8 cellular contexts compared by ENCODE assay signal in the genomic region with DNA sequence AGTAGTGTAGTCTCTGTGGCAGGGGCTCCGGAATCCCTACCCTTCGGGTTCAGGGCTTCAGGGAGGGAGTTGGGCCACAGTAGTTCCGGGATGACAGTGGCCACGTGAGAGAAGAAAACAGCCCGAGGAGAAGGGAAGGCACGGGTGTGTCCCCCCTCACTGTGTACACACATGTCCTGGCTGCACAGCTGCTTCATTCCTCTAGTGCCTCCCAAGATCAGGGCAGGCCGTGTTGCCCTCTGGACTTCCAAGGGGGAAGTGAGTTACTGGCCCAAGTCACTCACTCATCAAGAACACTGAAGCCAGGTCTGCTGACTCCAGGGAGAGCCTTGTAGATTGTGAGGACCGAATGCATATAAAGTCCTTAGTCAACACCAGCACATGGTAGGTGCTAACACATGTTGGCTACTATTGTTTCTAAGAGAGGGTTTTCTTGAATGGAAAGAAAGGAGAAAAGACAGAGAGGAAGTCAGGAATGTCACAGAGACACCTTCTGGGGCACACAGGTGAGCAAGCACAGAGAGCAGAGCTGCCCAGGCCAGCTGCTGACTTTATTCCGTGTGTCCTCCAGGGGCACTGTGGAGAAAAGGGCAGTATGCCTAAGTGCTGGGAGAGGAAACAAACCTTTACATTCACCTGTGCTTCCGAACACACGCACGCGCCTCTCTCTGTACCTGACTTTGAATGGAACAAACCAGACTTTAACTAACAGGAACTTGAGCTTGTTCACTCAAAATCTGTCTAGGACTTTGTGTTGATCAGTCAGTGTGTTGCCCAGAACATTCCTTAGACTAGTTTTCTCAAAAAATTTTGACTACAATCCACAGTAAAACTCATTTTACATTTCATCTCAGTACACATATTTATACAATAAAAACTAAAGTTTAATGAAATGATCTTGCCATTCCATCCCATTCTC. TPM values are rescaled to one million over a fixed set of nuclear protein-coding genes. Genes with fewer than 3 reads are reported as not detected.
DNase-seq lines count a peak whose midpoint lies in the region; ATAC-seq and TF ChIP-seq lines count a peak whose summit lies in the region.

No MANE protein-coding gene starts in this region.

- H3K4me3 Mint-ChIP-seq in CD4-positive, CD25-positive, alpha-beta regulatory T cell, result no peak overlapping the region
- H3K4me3 Mint-ChIP-seq in memory B cell, result no peak overlapping the region

- H3K27ac ChIP-seq in CD4-positive, CD25-positive, alpha-beta regulatory T cell (ENCODE audit: insufficient read depth, low read length, poor library complexity, severe bottlenecking), result no peak overlapping the region
- H3K27ac ChIP-seq in mammary epithelial cell (ENCODE audit: insufficient read depth, low read depth, low read length) (no peak overlapping the region), esophagus muscularis mucosa (replicated peaks in 1 of 4) (no peak overlapping the region)

- no peak overlapping the region for H3K9ac ChIP-seq in mammary epithelial cell (ENCODE audit: insufficient read depth, low read length)

- 82% methylated on average over 12 of the region's 13 CpGs for WGBS in mammary epithelial cell (ENCODE audit: low coverage, missing lambda C conversion rate)
- 79% methylated on average over 13 of the region's 13 CpGs for WGBS in esophagus muscularis mucosa

- intact Hi-C loops in mammary epithelial cell (cut with micrococcal nuclease) (loop anchor here (5.0 kb wide), 1 partner anchor 147 kb away; no protein-coding TSS in a partner anchor), esophagus muscularis mucosa (cut with DNase I) (no loop called here)

- H3K9me3 Mint-ChIP-seq in CD4-positive, CD25-positive, alpha-beta regulatory T cell, result no peaks in the 10 kb centered on the region
- H3K9me3 Mint-ChIP-seq in memory B cell, result no peaks in the 10 kb centered on the region

- no TSS peak for BruUV-seq in mammary epithelial cell (replicated peaks; lab: Mats Ljungman, UMichigan)

- H3K79me2 ChIP-seq in mammary epithelial cell (ENCODE audit: insufficient read depth, low read length), result no peaks in the 10 kb centered on the region

- dilution Hi-C loops in mammary epithelial cell (cut with HindIII; ENCODE audit: low sequenced_read_pairs), result no loop called here

- peaks cover 23% of the 10 kb centered on the region for H3K36me3 Mint-ChIP-seq in CD4-positive, CD25-positive, alpha-beta regulatory T cell
- peaks cover 4% of the 10 kb centered on the region for H3K36me3 Mint-ChIP-seq in memory B cell

- in situ Hi-C loops in mammary epithelial cell (cut with MboI; ENCODE audit: low sequenced_read_pairs in 2 of 2), result loop anchor here in 1 of 2 donors (25.0 kb wide), 1 partner anchor 892 kb away; no protein-coding TSS in a partner anchor

- no peak for TF ChIP-seq POLR2A in esophagus muscularis mucosa (IDR thresholded peaks at IDR 0.05; ENCODE audit: low read depth)

- no peaks in the 10 kb centered on the region for H3K36me3 ChIP-seq in CD4-positive, CD25-positive, alpha-beta regulatory T cell (ENCODE audit: control insufficient read depth, insufficient read depth, low read length)
- no peaks in the 10 kb centered on the region for H3K36me3 ChIP-seq in mammary epithelial cell (ENCODE audit: insufficient read depth, low read length)
- peaks cover 1 to 23% (median 6%) of the 10 kb centered on the region in 4 donors for H3K36me3 ChIP-seq in esophagus muscularis mucosa

- no peak overlapping the region for H2AFZ ChIP-seq in mammary epithelial cell (ENCODE audit: low read depth, low read length)

- no peaks in the 10 kb centered on the region for H4K20me1 ChIP-seq in mammary epithelial cell (ENCODE audit: insufficient read depth, low read length)

- TF ChIP-seq CTCF in LNCAP (IDR thresholded peaks at IDR 0.05) (peak; percentile 65), mammary epithelial cell (conservative IDR thresholded peaks at IDR 0.05 in 1 of 2, IDR thresholded peaks at IDR 0.05 in 1 of 2; ENCODE audit: extremely low read depth in 1 of 2, insufficient read depth in 1 of 2, low read depth in 1 of 2, low read length in 2 of 2) (peak; percentile 61 to 62), esophagus muscularis mucosa (IDR thresholded peaks at IDR 0.05) (no peak)

- ATAC-seq in CD4-positive, CD25-positive, alpha-beta regulatory T cell (ENCODE audit: low read depth in 2 of 2), result no peak
- ATAC-seq in memory B cell (ENCODE audit: low read depth) (no peak), GM21825 (IDR thresholded peaks at IDR 0.05; ENCODE audit: unreplicated experiment) (no peak)

- H3K4me3 ChIP-seq in CD4-positive, CD25-positive, alpha-beta regulatory T cell (ENCODE audit: low read depth, low read length), result no peak overlapping the region
- no peak overlapping the region for H3K4me3 ChIP-seq in mammary epithelial cell (replicated peaks in 1 of 3; ENCODE audit: insufficient read depth in 1 of 3, low read depth in 2 of 3, low read length in 3 of 3)
- no peak overlapping the region for H3K4me3 ChIP-seq in esophagus muscularis mucosa

- peak overlapping the region in 2 of 3 donors; percentile 13 to 80 for H3K27ac Mint-ChIP-seq in CD4-positive, CD25-positive, alpha-beta regulatory T cell
- H3K27ac Mint-ChIP-seq in memory B cell, result peak overlapping the region; percentile 51

- no peaks in the 10 kb centered on the region for H3K27me3 ChIP-seq in CD4-positive, CD25-positive, alpha-beta regulatory T cell (ENCODE audit: control insufficient read depth, insufficient read depth, low read length)
- no peaks in the 10 kb centered on the region for H3K27me3 ChIP-seq in mammary epithelial cell (ENCODE audit: insufficient read depth, low read length)
- H3K27me3 ChIP-seq in esophagus muscularis mucosa, result no peaks in the 10 kb centered on the region

- no peaks in the 10 kb centered on the region for H3K4me1 ChIP-seq in CD4-positive, CD25-positive, alpha-beta regulatory T cell (ENCODE audit: control insufficient read depth, insufficient read depth, low read length, poor library complexity, severe bottlenecking)
- H3K4me1 ChIP-seq in mammary epithelial cell (ENCODE audit: insufficient read depth, low read length), result peaks cover 5% of the 10 kb centered on the region
- H3K4me1 ChIP-seq in esophagus muscularis mucosa, result no peaks in the 10 kb centered on the region

- no peak for TF ChIP-seq EP300 in esophagus muscularis mucosa (IDR thresholded peaks at IDR 0.05)

- CTCF ChIA-PET in mammary epithelial cell (lab: Charles Lee; ENCODE audit: low non-redundant PET), result no interaction called here

- no peaks in the 10 kb centered on the region for H3K9me3 ChIP-seq in CD4-positive, CD25-positive, alpha-beta regulatory T cell (ENCODE audit: control insufficient read depth in 2 of 2, low read length in 2 of 2)
- H3K9me3 ChIP-seq in mammary epithelial cell (replicated peaks; ENCODE audit: insufficient read depth, low read length) (no peaks in the 10 kb centered on the region), esophagus muscularis mucosa (no peaks in the 10 kb centered on the region)

- no peaks in the 10 kb centered on the region for H3K4me1 Mint-ChIP-seq in CD4-positive, CD25-positive, alpha-beta regulatory T cell
- H3K4me1 Mint-ChIP-seq in memory B cell, result peaks cover 3% of the 10 kb centered on the region

- peak in 1 of 3 donors; percentile 10 for DNase-seq in CD4-positive, CD25-positive, alpha-beta regulatory T cell
- DNase-seq in mammary epithelial cell, result no peak
- DNase-seq in memory B cell (ENCODE audit: low spot score in 2 of 2), result no peak
- DNase-seq in esophagus muscularis mucosa (ENCODE audit: extremely low spot score), result no peak
- no peak for DNase-seq in Kasumi-1 (lab: John Stamatoyannopoulos, UW)
- no peak for DNase-seq in HuH-7.5 (ENCODE audit: low spot score)

- H3K27me3 Mint-ChIP-seq in CD4-positive, CD25-positive, alpha-beta regulatory T cell, result no peaks in the 10 kb centered on the region
- H3K27me3 Mint-ChIP-seq in memory B cell, result no peaks in the 10 kb centered on the region

- H3K4me2 ChIP-seq in mammary epithelial cell (ENCODE audit: insufficient read depth, low read depth, low read length), result no peak overlapping the region

RNA-seq across cellular contexts. Expression of a gene that starts 40.0 kb away (rescaled TPM):
- total RNA-seq in CD4-positive, CD25-positive, alpha-beta regulatory T cell, result not detected
- under 1 TPM; 0.17 to 0.32 (median 0.28) TPM for polyA plus RNA-seq in CD4-positive, CD25-positive, alpha-beta regulatory T cell
- total RNA-seq in mammary epithelial cell (not detected), esophagus muscularis mucosa (not detected)
- polyA plus RNA-seq in mammary epithelial cell, result not detected
- polyA minus RNA-seq in mammary epithelial cell, result 0.16 TPM

Comparison
In these comparisons a context has a peak if more than half of its experiments do, and no peak if none do; other contexts are left out.
1. CTCF ChIP-seq: peak in LNCAP (single experiment) and mammary epithelial cell (2 of 2); none in esophagus muscularis mucosa (0 of 3).